Comparison of ENCODE assay signal across 10 cellular contexts in the genomic region with DNA sequence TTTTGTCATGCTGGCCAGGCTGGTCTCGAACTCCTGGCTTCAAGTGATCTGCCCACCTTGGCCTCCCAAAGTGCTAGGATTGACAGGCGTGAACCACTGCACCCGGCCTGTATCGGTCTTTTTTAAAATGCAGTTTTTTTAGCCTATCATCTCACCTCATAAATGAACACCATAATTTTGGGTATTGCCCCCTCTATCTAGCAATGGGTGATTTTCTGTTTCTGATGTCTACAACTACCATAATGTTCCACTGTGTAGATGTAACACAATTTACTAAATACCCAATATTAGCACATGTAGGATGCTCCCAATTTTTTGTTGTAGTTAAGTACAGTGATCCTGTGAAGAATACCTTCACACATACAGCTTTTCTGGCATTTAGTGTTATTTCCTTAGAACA. TPM values are rescaled to one million over a fixed set of nuclear protein-coding genes. Genes with fewer than 3 reads are reported as not detected.
DNase-seq lines count a peak whose midpoint lies in the region; ATAC-seq lines count a peak whose summit lies in the region.
"Had no signal": no experiment of that assay in that cellular context is flagged by ENCODE, and none has a peak within 500 bp of the region (broad histone marks: within the 10 kb centered on the region; RNA-seq: fewer than 3 reads in every experiment).

No MANE protein-coding gene starts in this region.

- H4K91ac ChIP-seq in mesenchymal stem cell (ENCODE audit: low read length), result no peak overlapping the region

- H3K9me3 ChIP-seq in BLaER1 treated with 17β-estradiol and CSF1 and Interleukin-3, amounts not matched to agents 10 nM and 100 nM (replicated peaks in 1 of 11), result 0 out of 22 replicates have a peak, but pooled peaks cover 0 to 12% (median 0%) of the 10 kb centered on the region in 11 experiments
- H3K9me3 ChIP-seq in HUES64 (ENCODE audit: insufficient read depth, low read depth, low read length) (no peaks in the 10 kb centered on the region), mesenchymal stem cell (ENCODE audit: control insufficient read depth, low read length) (no peaks in the 10 kb centered on the region)
- H3K9me3 ChIP-seq: neutrophil had no signal

- no peak overlapping the region for H3K4ac ChIP-seq in mesenchymal stem cell (ENCODE audit: low read depth in 1 of 2, low read length in 2 of 2)

- peaks cover 14% of the 10 kb centered on the region for H3K36me3 Mint-ChIP-seq in activated naive CD8-positive, alpha-beta T cell treated with anti-CD3 and anti-CD28 coated beads, Interleukin-2, amount 50 U/mL, for 24 hours (ENCODE audit: low read depth)

- H2BK12ac ChIP-seq in mesenchymal stem cell (ENCODE audit: low read length in 2 of 2), result no peak overlapping the region

- peaks cover 0 to 11% (median 3%) of the 10 kb centered on the region in 11 experiments; a peak in 8 of 22 replicates for H3K36me3 ChIP-seq in BLaER1 treated with 17β-estradiol and CSF1 and Interleukin-3, amounts not matched to agents 10 nM and 100 nM
- H3K36me3 ChIP-seq in HUES64 (ENCODE audit: insufficient read depth, low read length) (peaks cover 5% of the 10 kb centered on the region; the same call in 1 of the 2 replicates), mesenchymal stem cell (ENCODE audit: control insufficient read depth in 1 of 2, insufficient read depth in 2 of 2, low read depth in 1 of 2, low read length in 2 of 2) (no peaks in the 10 kb centered on the region)
- H3K36me3 ChIP-seq: neutrophil had no signal

- H3K18ac ChIP-seq in mesenchymal stem cell (ENCODE audit: low read depth in 1 of 2, low read length in 2 of 2), result no peak overlapping the region

- no peak overlapping the region for H3K14ac ChIP-seq in mesenchymal stem cell (ENCODE audit: low read length in 2 of 2)

- H3K4me3 Mint-ChIP-seq in activated naive CD8-positive, alpha-beta T cell treated with anti-CD3 and anti-CD28 coated beads, Interleukin-2, amount 50 U/mL, for 24 hours, result peak overlapping the region; percentile 79

- peak overlapping the region in 10 of 11 experiments; percentile 86 to 99 (median 96); a peak in 17 of 22 replicates for H3K9ac ChIP-seq in BLaER1 treated with 17β-estradiol and CSF1 and Interleukin-3, amounts not matched to agents 10 nM and 100 nM
- peak overlapping the region; percentile 97; the same call in 1 of the 2 replicates for H3K9ac ChIP-seq in HUES64 (ENCODE audit: low read depth, low read length)
- H3K9ac ChIP-seq in mesenchymal stem cell (ENCODE audit: low read length), result peak overlapping the region; percentile 96

- no peak overlapping the region for H2BK120ac ChIP-seq in mesenchymal stem cell (ENCODE audit: low read depth, low read length)

- no peaks in the 10 kb centered on the region for H3K27me3 ChIP-seq in BLaER1 treated with 17β-estradiol and CSF1 and Interleukin-3, amounts not matched to agents 10 nM and 100 nM
- H3K27me3 ChIP-seq in HUES64 (ENCODE audit: insufficient read depth, low read length) (no peaks in the 10 kb centered on the region), mesenchymal stem cell (ENCODE audit: control insufficient read depth in 1 of 2, insufficient read depth in 1 of 2, low read length in 2 of 2) (no peaks in the 10 kb centered on the region)

- H4K20me1 ChIP-seq in BLaER1 treated with 17β-estradiol and CSF1 and Interleukin-3, amounts not matched to agents 10 nM and 100 nM, result peaks cover 16 to 25% (median 23%) of the 10 kb centered on the region in 11 experiments; a peak in 21 of 22 replicates

- H3K79me1 ChIP-seq in mesenchymal stem cell (replicated peaks; ENCODE audit: low read length, poor library complexity, severe bottlenecking), result peaks cover 4% of the 10 kb centered on the region

- H2BK5ac ChIP-seq in mesenchymal stem cell (ENCODE audit: low read depth, low read length, poor library complexity, severe bottlenecking), result no peak overlapping the region

- H3K27me3 Mint-ChIP-seq in activated naive CD8-positive, alpha-beta T cell treated with anti-CD3 and anti-CD28 coated beads, Interleukin-2, amount 50 U/mL, for 24 hours, result no peaks in the 10 kb centered on the region

- H3K4me2 ChIP-seq in BLaER1 treated with 17β-estradiol and CSF1 and Interleukin-3, amounts not matched to agents 10 nM and 100 nM, result peak overlapping the region; percentile 80 to 90 (median 84)
- no peak overlapping the region for H3K4me2 ChIP-seq in mesenchymal stem cell (ENCODE audit: low read length, poor library complexity, severe bottlenecking)

- peaks cover 26 to 42% (median 38%) of the 10 kb centered on the region in 10 experiments for H3K4me1 ChIP-seq in BLaER1 treated with 17β-estradiol and CSF1 and Interleukin-3, amounts not matched to agents 10 nM and 100 nM
- H3K4me1 ChIP-seq in HUES64 (ENCODE audit: insufficient read depth, low read length) (peaks cover 19% of the 10 kb centered on the region), mesenchymal stem cell (ENCODE audit: control insufficient read depth, insufficient read depth, low read depth, low read length) (peaks cover 7% of the 10 kb centered on the region)

- WGBS in HUES64, result 87% methylated on average over 4 of the region's 4 CpGs
- WGBS in mesenchymal stem cell, result 100% methylated on average over 4 of the region's 4 CpGs

- H3K27ac Mint-ChIP-seq in activated naive CD8-positive, alpha-beta T cell treated with anti-CD3 and anti-CD28 coated beads, Interleukin-2, amount 50 U/mL, for 24 hours, result peak overlapping the region; percentile 81

- H2AK5ac ChIP-seq in mesenchymal stem cell (ENCODE audit: low read length, severe bottlenecking), result no peak overlapping the region

- no peak overlapping the region for H3K23ac ChIP-seq in mesenchymal stem cell (ENCODE audit: low read length in 2 of 2)

- no peak overlapping the region for H2BK15ac ChIP-seq in mesenchymal stem cell (ENCODE audit: low read depth, poor library complexity, severe bottlenecking)

- H3K4me3 ChIP-seq in BLaER1 treated with 17β-estradiol and CSF1 and Interleukin-3, amounts not matched to agents 10 nM and 100 nM, result peak overlapping the region; percentile 76 to 94 (median 80); a peak in 17 of 20 replicates
- peak overlapping the region; percentile 71 for H3K4me3 ChIP-seq in HUES64 (ENCODE audit: low read length)
- H3K4me3 ChIP-seq in mesenchymal stem cell (ENCODE audit: insufficient read depth in 1 of 2, low read depth in 1 of 2, low read length in 2 of 2), result peak overlapping the region in 1 of 2 experiments; percentile 84

- DNase-seq in activated naive CD8-positive, alpha-beta T cell treated with anti-CD3 and anti-CD28 coated beads, Interleukin-2, amount 50 U/mL, for 24 hours, result no peak
- DNase-seq in mesenchymal stem cell (no peak), kidney tubule cell (ENCODE audit: low spot score) (no peak), NCI-H1694 (lab: John Stamatoyannopoulos, UW) (no peak), NCI-H1048 (lab: John Stamatoyannopoulos, UW) (no peak), NCI-H526 treated with DMSO at 0.1 percent for 48 hours (lab: John Stamatoyannopoulos, UW) (no peak)
- DNase-seq: effector CD4-positive, alpha-beta T cell had no signal

- peak overlapping the region in 6 of 11 experiments; percentile 93 to 99 (median 97); a peak in 8 of 22 replicates for H3K27ac ChIP-seq in BLaER1 treated with 17β-estradiol and CSF1 and Interleukin-3, amounts not matched to agents 10 nM and 100 nM
- H3K27ac ChIP-seq in HUES64 (ENCODE audit: low read depth, low read length) (no peak overlapping the region), mesenchymal stem cell (ENCODE audit: low read length, poor library complexity, severe bottlenecking) (no peak overlapping the region)

- peaks cover 32% of the 10 kb centered on the region for H3K4me1 Mint-ChIP-seq in activated naive CD8-positive, alpha-beta T cell treated with anti-CD3 and anti-CD28 coated beads, Interleukin-2, amount 50 U/mL, for 24 hours

- H3K9me3 Mint-ChIP-seq in activated naive CD8-positive, alpha-beta T cell treated with anti-CD3 and anti-CD28 coated beads, Interleukin-2, amount 50 U/mL, for 24 hours, result no peaks in the 10 kb centered on the region

- no peak overlapping the region for H4K8ac ChIP-seq in mesenchymal stem cell (ENCODE audit: low read length)

- H2AFZ ChIP-seq in mesenchymal stem cell (ENCODE audit: low read depth, low read length), result no peak overlapping the region

- ATAC-seq in activated naive CD8-positive, alpha-beta T cell treated with anti-CD3 and anti-CD28 coated beads, Interleukin-2, amount 50 U/mL, for 24 hours, result no peak

RNA-seq across cellular contexts. Expression of gene CAMTA1, which starts 2.0 kb away (rescaled TPM):
- polyA plus RNA-seq in HUES64 (2013, experiment 1 of 2), result 107 TPM
- polyA plus RNA-seq in HUES64 (2013, experiment 2 of 2), result 134 TPM
- 177 TPM for polyA plus RNA-seq in mesenchymal stem cell (2013, experiment 1 of 2)
- 183 TPM for polyA plus RNA-seq in mesenchymal stem cell (2013, experiment 2 of 2)

Comparison
In these comparisons a context has a peak if more than half of its experiments do, and no peak if none do; other contexts are left out.
1. H3K27ac ChIP-seq: peak in BLaER1 treated with 17β-estradiol and CSF1 and Interleukin-3, amounts not matched to agents 10 nM and 100 nM (6 of 11); none in HUES64 (single experiment) and mesenchymal stem cell (single experiment).
2. Peak in every context shown above with its lines, with median percentiles within 50 percentile points of each other: H3K9ac ChIP-seq.